18 cellular contexts compared by ENCODE assay signal in genomic region chr7:90713628-90714027, GRCh38.
"Had no signal": no experiment of that assay in that cellular context is flagged by ENCODE, and none has a peak within 500 bp of the region (broad histone marks: within the 10 kb centered on the region; RNA-seq: fewer than 3 reads in every experiment).

No MANE protein-coding gene starts in this region.

- H3K36me3 Mint-ChIP-seq: activated naive CD8-positive, alpha-beta T cell; brain; immature natural killer cell had no signal

- H3K27ac ChIP-seq: heart left ventricle, neural progenitor cell, ovary, tibial artery, uterus had no signal

- H3K9me3 Mint-ChIP-seq: activated CD4-positive, alpha-beta T cell treated with anti-CD3 and anti-CD28 coated beads, Interleukin-2, amount 10 ng/mL, durations not matched to agents 7 days and 5 days; brain; dendritic cell treated with granulocyte-macrophage colony-stimulating factor and Interleukin-4, amounts not matched to agents 40 ng/mL and 50 ng/mL, for 4 days had no signal

- H3K27me3 ChIP-seq: heart left ventricle, neural progenitor cell, ovary, tibial artery, uterus had no signal

- DNase-seq: activated CD4-positive, alpha-beta T cell treated with anti-CD3 and anti-CD28 coated beads, Interleukin-2, amount 10 ng/mL, durations not matched to agents 7 days and 5 days; activated CD8-positive, alpha-beta memory T cell treated with anti-CD3 and anti-CD28 coated beads for 24 hours; activated gamma-delta T cell treated with Interleukin-2 at 50 U/mL for 16 hours; amygdala; cerebellar nuclear complex; effector memory CD4-positive, alpha-beta T cell; heart left ventricle; immature natural killer cell; ovary; stimulated activated CD4-positive, alpha-beta T cell treated with anti-CD3 and anti-CD28 coated beads, Interleukin-12 subunit alpha, Interleukin-12 subunit beta, amount 100 ng/mL, for 4 hours; stimulated activated CD4-positive, alpha-beta T cell treated with anti-CD3 and anti-CD28 coated beads, Interleukin-2, amount 100 ng/mL, for 24 hours; tibial artery; uterus had no signal

- H3K4me2 ChIP-seq: neural progenitor cell had no signal

- ATAC-seq: heart left ventricle, WTC11 had no signal

- H3K4me3 ChIP-seq: heart left ventricle, neural progenitor cell, ovary, tibial artery, uterus had no signal

- H3K27me3 Mint-ChIP-seq: activated CD4-positive, alpha-beta T cell treated with anti-CD3 and anti-CD28 coated beads, Interleukin-2, amount 10 ng/mL, durations not matched to agents 7 days and 5 days; activated naive CD8-positive, alpha-beta T cell; brain; dendritic cell treated with granulocyte-macrophage colony-stimulating factor and Interleukin-4, amounts not matched to agents 40 ng/mL and 50 ng/mL, for 4 days had no signal

- H2AFZ ChIP-seq: neural progenitor cell had no signal

- H3K4me1 ChIP-seq: uterus had no signal

- H3K9ac ChIP-seq: neural progenitor cell had no signal

- H3K27ac Mint-ChIP-seq: activated CD4-positive, alpha-beta T cell treated with anti-CD3 and anti-CD28 coated beads, Interleukin-2, amount 10 ng/mL, durations not matched to agents 7 days and 5 days; activated naive CD8-positive, alpha-beta T cell; dendritic cell treated with granulocyte-macrophage colony-stimulating factor and Interleukin-4, amounts not matched to agents 40 ng/mL and 50 ng/mL, for 4 days; immature natural killer cell; neural progenitor cell; WTC11 had no signal

- H3K4me1 Mint-ChIP-seq: activated CD4-positive, alpha-beta T cell treated with anti-CD3 and anti-CD28 coated beads, Interleukin-2, amount 10 ng/mL, durations not matched to agents 7 days and 5 days; immature natural killer cell had no signal

- H3K4me3 Mint-ChIP-seq: activated CD4-positive, alpha-beta T cell treated with anti-CD3 and anti-CD28 coated beads, Interleukin-2, amount 10 ng/mL, durations not matched to agents 7 days and 5 days; activated naive CD8-positive, alpha-beta T cell; dendritic cell treated with granulocyte-macrophage colony-stimulating factor and Interleukin-4, amounts not matched to agents 40 ng/mL and 50 ng/mL, for 4 days; immature natural killer cell; neural progenitor cell; WTC11 had no signal

- H3K36me3 ChIP-seq: heart left ventricle, neural progenitor cell, ovary, tibial artery, uterus had no signal

- H3K9me3 ChIP-seq: heart left ventricle, ovary, tibial artery, uterus had no signal
